Comparison of ENCODE assay signal across 36 cellular contexts in genomic region chr7:71780282-71780681, GRCh38.
"Had no signal": no experiment of that assay in that cellular context is flagged by ENCODE, and none has a peak within 500 bp of the region (broad histone marks: within the 10 kb centered on the region; RNA-seq: fewer than 3 reads in every experiment).

No MANE protein-coding gene starts in this region.

- H3K27ac ChIP-seq: adrenal gland, body of pancreas, epithelial cell of prostate, gastrocnemius medialis, left lung, neutrophil, ovary, skin epidermis, testis, transverse colon had no signal

- H3K27ac Mint-ChIP-seq: activated naive CD8-positive, alpha-beta T cell treated with anti-CD3 and anti-CD28 coated beads for 36 hours; activated T-cell treated with anti-CD3 and anti-CD28 coated beads, Interleukin-2, amount 50 U/mL, for 72 hours; immature natural killer cell; natural killer cell treated with Interleukin-12 subunit alpha and Interleukin-12 subunit beta and Interleukin-15 and Interleukin-18, amount 100 ng/mL, for 72 hours; progenitor cell of endocrine pancreas; T-helper 2 cell treated with Interferon-gamma antibody and Interleukin-4, amounts not matched to agents 5 μg/mL and 100 μg/mL, for 36 hours had no signal

- H3K27me3 Mint-ChIP-seq: activated naive CD8-positive, alpha-beta T cell treated with anti-CD3 and anti-CD28 coated beads for 36 hours; natural killer cell treated with Interleukin-12 subunit alpha and Interleukin-12 subunit beta and Interleukin-15 and Interleukin-18, amount 100 ng/mL, for 72 hours had no signal

- H3K9me3 Mint-ChIP-seq: activated naive CD8-positive, alpha-beta T cell treated with anti-CD3 and anti-CD28 coated beads for 36 hours had no signal

- ATAC-seq: activated T-cell treated with anti-CD3 and anti-CD28 coated beads, Interleukin-2, amount 50 U/mL, for 72 hours; body of pancreas; gastrocnemius medialis; left lung; mucosa of descending colon; natural killer cell treated with Interleukin-12 subunit alpha and Interleukin-12 subunit beta and Interleukin-15 and Interleukin-18, amount 100 ng/mL, for 72 hours; sciatic nerve; stimulated activated naive CD8-positive, alpha-beta T cell treated with anti-CD3 and anti-CD28 coated beads, Interleukin-15, Interleukin-2, amounts not matched to agents 100 U/mL and 50 U/mL, for 24 hours had no signal

- H3K4me1 ChIP-seq: adrenal gland, body of pancreas, gastrocnemius medialis, left lung, testis, transverse colon had no signal

- H3K36me3 Mint-ChIP-seq: activated naive CD8-positive, alpha-beta T cell treated with anti-CD3 and anti-CD28 coated beads for 36 hours; immature natural killer cell; natural killer cell treated with Interleukin-12 subunit alpha and Interleukin-12 subunit beta and Interleukin-15 and Interleukin-18, amount 100 ng/mL, for 72 hours had no signal

- H3K4me3 Mint-ChIP-seq: activated naive CD8-positive, alpha-beta T cell treated with anti-CD3 and anti-CD28 coated beads for 36 hours; activated T-cell treated with anti-CD3 and anti-CD28 coated beads, Interleukin-2, amount 50 U/mL, for 72 hours; immature natural killer cell; natural killer cell treated with Interleukin-12 subunit alpha and Interleukin-12 subunit beta and Interleukin-15 and Interleukin-18, amount 100 ng/mL, for 72 hours; T-helper 2 cell treated with Interferon-gamma antibody and Interleukin-4, amounts not matched to agents 5 μg/mL and 100 μg/mL, for 36 hours had no signal

- FAIRE-seq: colon, endometrium, urothelium cell line had no signal

- H3K4me3 ChIP-seq: adrenal gland, body of pancreas, gastrocnemius medialis, left lung, lung, mucosa of descending colon, ovary, skin epidermis, testis, transverse colon had no signal

- H3K9me3 ChIP-seq: adrenal gland, body of pancreas, gastrocnemius medialis, left lung, neutrophil, ovary, testis, transverse colon had no signal

- DNase-seq: activated CD4-positive, alpha-beta T cell treated with anti-CD3 and anti-CD28 coated beads for 4 hours; activated CD4-positive, alpha-beta T cell treated with anti-CD3 and anti-CD28 coated beads, Interleukin-2, amount 50 U/mL, for 4 hours; activated naive CD4-positive, alpha-beta T cell treated with Interleukin-2 at 50 U/mL for 16 hours; activated naive CD8-positive, alpha-beta T cell treated with anti-CD3 and anti-CD28 coated beads for 36 hours; activated T-cell treated with anti-CD3 and anti-CD28 coated beads for 4 hours; activated T-cell treated with anti-CD3 and anti-CD28 coated beads, Interleukin-2, amount 50 U/mL, for 72 hours; adrenal gland; aorta; body of pancreas; dermis blood vessel endothelial cell; effector CD4-positive, alpha-beta T cell; gastrocnemius medialis; glutamatergic neuron; immature natural killer cell; kidney glomerular epithelial cell; left lung; mesendoderm; mucosa of descending colon; ovary; stimulated activated CD4-positive, alpha-beta T cell treated with anti-CD3 and anti-CD28 coated beads, Interleukin-12 subunit alpha, Interleukin-12 subunit beta, amount 100 ng/mL, for 4 hours; stimulated activated CD4-positive, alpha-beta T cell treated with anti-CD3 and anti-CD28 coated beads, Interleukin-4, amount 100 ng/mL, for 1 hour; stimulated activated naive CD8-positive, alpha-beta T cell treated with anti-CD3 and anti-CD28 coated beads, Interleukin-15, Interleukin-2, amounts not matched to agents 100 U/mL and 50 U/mL, for 24 hours; T-helper 1 cell; testis; transverse colon had no signal

- H3K4me1 Mint-ChIP-seq: activated naive CD8-positive, alpha-beta T cell treated with anti-CD3 and anti-CD28 coated beads for 36 hours; immature natural killer cell had no signal

- H3K36me3 ChIP-seq: adrenal gland, gastrocnemius medialis, left lung, neutrophil, ovary, transverse colon had no signal

- H3K27me3 ChIP-seq: adrenal gland, body of pancreas, gastrocnemius medialis, left lung, neutrophil, ovary, testis, transverse colon had no signal
